Comparison of ENCODE assay signal across 25 cellular contexts in genomic region chr12:91627225-91627624, GRCh38.
"Had no signal": no experiment of that assay in that cellular context is flagged by ENCODE, and none has a peak within 500 bp of the region (broad histone marks: within the 10 kb centered on the region; RNA-seq: fewer than 3 reads in every experiment).

No MANE protein-coding gene starts in this region.

- H3K4me3 ChIP-seq: left ventricle myocardium inferior, lung, mucosa of descending colon, ovary, right atrium auricular region, right lobe of liver, smooth muscle cell, tibial nerve, uterus had no signal

- H3K4me1 Mint-ChIP-seq: immature natural killer cell; memory B cell; stimulated activated memory B cell treated with anti-CD40 and anti-IgM and Interleukin-4, amounts not matched to agents 10 μg/mL and 1 μg/mL and 100 μg/mL, for 72 hours; stimulated activated naive CD8-positive, alpha-beta T cell treated with anti-CD3 and anti-CD28 coated beads, Interleukin-15, amount 100 ng/mL, for 72 hours had no signal

- H3K27ac Mint-ChIP-seq: immature natural killer cell; memory B cell; naive thymus-derived CD4-positive, alpha-beta T cell; natural killer cell treated with Interleukin-12 subunit alpha and Interleukin-12 subunit beta and Interleukin-15 and Interleukin-18, amount 100 ng/mL, for 72 hours; progenitor cell of endocrine pancreas; stimulated activated memory B cell treated with anti-CD40 and anti-IgM and Interleukin-4, amounts not matched to agents 10 μg/mL and 1 μg/mL and 100 μg/mL, for 72 hours; stimulated activated naive CD8-positive, alpha-beta T cell treated with anti-CD3 and anti-CD28 coated beads, Interleukin-15, amount 100 ng/mL, for 72 hours; type B pancreatic cell had no signal

- H3K36me3 Mint-ChIP-seq: immature natural killer cell; memory B cell; stimulated activated memory B cell treated with anti-CD40 and anti-IgM and Interleukin-4, amounts not matched to agents 10 μg/mL and 1 μg/mL and 100 μg/mL, for 72 hours had no signal

- H3K4me1 ChIP-seq: left ventricle myocardium inferior, right atrium auricular region, right lobe of liver, tibial nerve, uterus had no signal

- H3K27ac ChIP-seq: left ventricle myocardium inferior, ovary, right atrium auricular region, right lobe of liver, tibial nerve, uterus had no signal

- H3K36me3 ChIP-seq: left ventricle myocardium inferior, ovary, right atrium auricular region, right lobe of liver, tibial nerve, uterus had no signal

- H3K4me3 Mint-ChIP-seq: immature natural killer cell; memory B cell; naive thymus-derived CD4-positive, alpha-beta T cell; natural killer cell treated with Interleukin-12 subunit alpha and Interleukin-12 subunit beta and Interleukin-15 and Interleukin-18, amount 100 ng/mL, for 72 hours; stimulated activated memory B cell treated with anti-CD40 and anti-IgM and Interleukin-4, amounts not matched to agents 10 μg/mL and 1 μg/mL and 100 μg/mL, for 72 hours; stimulated activated naive CD8-positive, alpha-beta T cell treated with anti-CD3 and anti-CD28 coated beads, Interleukin-15, amount 100 ng/mL, for 72 hours; type B pancreatic cell had no signal

- DNase-seq: immature natural killer cell; left ventricle myocardium inferior; midbrain; mucosa of descending colon; naive thymus-derived CD4-positive, alpha-beta T cell; ovary; right lobe of liver; stimulated activated CD4-positive, alpha-beta T cell treated with anti-CD3 and anti-CD28 coated beads, Interleukin-1b, Interleukin-23, amount 100 ng/mL, for 48 hours; stimulated activated CD4-positive, alpha-beta T cell treated with anti-CD3 and anti-CD28 coated beads, Interleukin-2, amount 100 ng/mL, for 48 hours; stimulated activated CD4-positive, alpha-beta T cell treated with anti-CD3 and anti-CD28 coated beads, Interleukin-4, amount 100 ng/mL, for 4 hours; stimulated activated CD8-positive, alpha-beta memory T cell treated with anti-CD3 and anti-CD28 coated beads, Interleukin-4, amount 100 ng/mL, for 48 hours; stimulated activated naive CD4-positive, alpha-beta T cell treated with Interleukin-2 at 50 U/mL for 16 hours; stimulated activated naive CD8-positive, alpha-beta T cell treated with anti-CD3 and anti-CD28 coated beads, Interleukin-15, amount 100 ng/mL, for 72 hours; substantia nigra; uterus had no signal

- H3K9me3 ChIP-seq: mucosa of descending colon, ovary, right lobe of liver, uterus had no signal

- H3K9me3 Mint-ChIP-seq: natural killer cell treated with Interleukin-12 subunit alpha and Interleukin-12 subunit beta and Interleukin-15 and Interleukin-18, amount 100 ng/mL, for 72 hours had no signal

- FAIRE-seq: islet of Langerhans had no signal

- H3K27me3 ChIP-seq: ovary, right atrium auricular region, right lobe of liver, tibial nerve, uterus had no signal

- ATAC-seq: mucosa of descending colon; naive thymus-derived CD4-positive, alpha-beta T cell; natural killer cell treated with Interleukin-12 subunit alpha and Interleukin-12 subunit beta and Interleukin-15 and Interleukin-18, amount 100 ng/mL, for 72 hours; right lobe of liver; stimulated activated memory B cell treated with anti-CD40 and anti-IgM and Interleukin-4, amounts not matched to agents 10 μg/mL and 1 μg/mL and 100 μg/mL, for 72 hours; stimulated activated naive CD8-positive, alpha-beta T cell treated with anti-CD3 and anti-CD28 coated beads, Interleukin-15, amount 100 ng/mL, for 72 hours had no signal

- H3K27me3 Mint-ChIP-seq: progenitor cell of endocrine pancreas; stimulated activated naive CD8-positive, alpha-beta T cell treated with anti-CD3 and anti-CD28 coated beads, Interleukin-15, amount 100 ng/mL, for 72 hours had no signal

- H3K4me2 ChIP-seq: smooth muscle cell had no signal
